Comparison of ENCODE assay signal across 26 cellular contexts in the genomic region with DNA sequence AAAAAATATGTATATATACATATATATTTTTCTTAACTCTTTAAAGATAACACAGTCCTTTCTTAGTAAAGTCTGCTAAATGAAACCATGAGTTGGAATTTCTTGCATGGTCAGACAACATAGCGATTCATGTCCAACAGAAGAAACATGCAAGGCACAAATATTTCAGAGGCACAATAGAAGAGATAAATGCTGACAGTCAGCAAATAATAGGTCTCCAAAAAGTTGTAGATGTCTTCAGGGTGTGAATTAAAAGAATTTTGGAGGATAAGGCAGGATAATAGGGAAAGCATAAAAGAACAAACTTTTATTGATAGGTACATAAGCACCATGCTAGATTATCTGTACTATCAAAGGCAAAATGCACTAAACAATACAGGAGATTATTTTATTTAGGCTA.
"Had no signal": no experiment of that assay in that cellular context is flagged by ENCODE, and none has a peak within 500 bp of the region (broad histone marks: within the 10 kb centered on the region; RNA-seq: fewer than 3 reads in every experiment).

No MANE protein-coding gene starts in this region.

- H3K27me3 ChIP-seq: stomach, suprapubic skin, testis, thyroid gland, tibial artery, tibial nerve, transverse colon, upper lobe of left lung, upper lobe of right lung, uterus, vagina had no signal

- DNase-seq: stimulated activated CD4-positive, alpha-beta T cell treated with anti-CD3 and anti-CD28 coated beads, Interleukin-2, amount 100 ng/mL, for 48 hours; stimulated activated CD4-positive, alpha-beta T cell treated with anti-CD3 and anti-CD28 coated beads, Interleukin-4, amount 100 ng/mL, for 1 hour; stimulated activated CD4-positive, alpha-beta T cell treated with anti-CD3 and anti-CD28 coated beads, Interleukin-4, amount 100 ng/mL, for 24 hours; stimulated activated CD4-positive, alpha-beta T cell treated with anti-CD3 and anti-CD28 coated beads, Interleukin-4, amount 100 ng/mL, for 4 hours; stimulated activated CD8-positive, alpha-beta memory T cell treated with anti-CD3 and anti-CD28 coated beads, Interleukin-4, amount 100 ng/mL, for 48 hours; stimulated activated naive B cell treated with anti-CD40 and anti-IgM and Interleukin-4, amounts not matched to agents 10 μg/mL and 1 μg/mL and 100 μg/mL, for 72 hours; stimulated activated naive CD4-positive, alpha-beta T cell; stimulated activated naive CD4-positive, alpha-beta T cell treated with Interleukin-2 at 50 U/mL for 16 hours; stimulated activated naive CD8-positive, alpha-beta T cell treated with anti-CD3 and anti-CD28 coated beads, Interleukin-15, amount 100 ng/mL, for 72 hours; stimulated activated naive CD8-positive, alpha-beta T cell treated with anti-CD3 and anti-CD28 coated beads, Interleukin-15, Interleukin-2, amounts not matched to agents 100 U/mL and 50 U/mL, for 24 hours; stomach; substantia nigra; testis; thyroid gland; tibial artery; transverse colon; upper lobe of right lung; uterus had no signal

- H3K4me1 ChIP-seq: stomach, suprapubic skin, testis, thyroid gland, tibial artery, tibial nerve, transverse colon, upper lobe of left lung, upper lobe of right lung, uterus, vagina had no signal

- H3K9me3 ChIP-seq: stomach, suprapubic skin, testis, thoracic aorta, thyroid gland, tibial artery, tibial nerve, transverse colon, upper lobe of left lung, upper lobe of right lung, uterus, vagina had no signal

- H3K27ac ChIP-seq: stomach, suprapubic skin, testis, thoracic aorta, thyroid gland, tibial artery, tibial nerve, transverse colon, upper lobe of left lung, upper lobe of right lung, uterus, vagina had no signal

- H3K36me3 ChIP-seq: stomach, suprapubic skin, thoracic aorta, thyroid gland, tibial artery, tibial nerve, transverse colon, upper lobe of left lung, upper lobe of right lung, uterus, vagina had no signal

- FAIRE-seq: urothelium cell line had no signal

- H3K4me3 ChIP-seq: stomach, suprapubic skin, testis, thoracic aorta, thyroid gland, tibial artery, tibial nerve, transverse colon, upper lobe of left lung, upper lobe of right lung, uterus, vagina had no signal

- ATAC-seq: stimulated activated effector memory CD8-positive, alpha-beta T cell treated with anti-CD3 and anti-CD28 coated beads, Interleukin-12 subunit alpha, Interleukin-12 subunit beta, amount 100 ng/mL, for 72 hours; stimulated activated memory B cell treated with anti-CD40 and anti-IgM and Interleukin-4, amounts not matched to agents 10 μg/mL and 1 μg/mL and 100 μg/mL, for 72 hours; stimulated activated naive B cell treated with anti-CD40 and anti-IgM and Interleukin-4, amounts not matched to agents 10 μg/mL and 1 μg/mL and 100 μg/mL, for 72 hours; stimulated activated naive CD8-positive, alpha-beta T cell treated with anti-CD3 and anti-CD28 coated beads, Interleukin-15, amount 100 ng/mL, for 72 hours; stimulated activated naive CD8-positive, alpha-beta T cell treated with anti-CD3 and anti-CD28 coated beads, Interleukin-15, Interleukin-2, amounts not matched to agents 100 U/mL and 50 U/mL, for 24 hours; upper lobe of right lung had no signal
